ENCODE assay signal across 13 cellular contexts in genomic region chr11:20489948-20490347, GRCh38.
DNase-seq lines count a peak whose midpoint lies in the region; ATAC-seq and TF ChIP-seq lines count a peak whose summit lies in the region.
"Had no signal": no experiment of that assay in that cellular context is flagged by ENCODE, and none has a peak within 500 bp of the region (broad histone marks: within the 10 kb centered on the region; RNA-seq: fewer than 3 reads in every experiment).

No MANE protein-coding gene starts in this region.

- DNase-seq in kidney tubule cell (ENCODE audit: low spot score) (no peak), BE2C (no peak), AG20443 (ENCODE audit: low spot score) (no peak), A673 (ENCODE audit: low spot score) (no peak)
- DNase-seq: activated CD8-positive, alpha-beta memory T cell treated with anti-CD3 and anti-CD28 coated beads, Interleukin-2, amount 50 U/mL, for 48 hours; aorta; left ventricle myocardium superior; NCI-H1092 treated with DMSO at 0.1 percent for 48 hours; stimulated activated CD4-positive, alpha-beta T cell treated with anti-CD3 and anti-CD28 coated beads, Interleukin-15, amount 100 ng/mL, for 24 hours had no signal

- H3K4me3 ChIP-seq in BE2C (ENCODE audit: low read depth, low read length) (no peak overlapping the region), A673 (ENCODE audit: low read depth, low read length, poor library complexity, severe bottlenecking) (no peak overlapping the region)

- H3K27ac ChIP-seq in A673 (ENCODE audit: low read depth, low read length, poor library complexity, severe bottlenecking): no peak overlapping the region

- TF ChIP-seq POLR2A in GM18505 (IDR thresholded peaks at IDR 0.05; ENCODE audit: borderline replicate concordance, extremely low read depth, insufficient read depth, insufficient read length): no peak

- intact Hi-C loops in A673 (cut with micrococcal nuclease; ENCODE audit: unreplicated experiment): no loop called here

- TF ChIP-seq CTCF in BE2C (IDR thresholded peaks at IDR 0.05; ENCODE audit: low read depth, low read length) (no peak), A673 (conservative IDR thresholded peaks at IDR 0.05; ENCODE audit: low read depth, low read length) (no peak)

- H3K9me3 ChIP-seq in BE2C: no peaks in the 10 kb centered on the region
- H3K9me3 ChIP-seq in A673 (ENCODE audit: low read depth, low read length, poor library complexity, severe bottlenecking): no peaks in the 10 kb centered on the region

- no TSS peak for BruUV-seq in A673 (replicated peaks; lab: Mats Ljungman, UMichigan)

- H3K27me3 ChIP-seq in BE2C (no peaks in the 10 kb centered on the region), A673 (replicated peaks; ENCODE audit: insufficient read depth, low read depth, low read length, poor library complexity) (no peaks in the 10 kb centered on the region)

- peak; percentile 73 for ATAC-seq in GM18505 (IDR thresholded peaks at IDR 0.05; ENCODE audit: unreplicated experiment)
- ATAC-seq in GM19372 (IDR thresholded peaks at IDR 0.05; ENCODE audit: low read depth, unreplicated experiment): peak; percentile 81
- ATAC-seq in HG02798 (IDR thresholded peaks at IDR 0.05; ENCODE audit: poor library complexity, unreplicated experiment): peak; percentile 79
- ATAC-seq in HG03558 (IDR thresholded peaks at IDR 0.05; ENCODE audit: extremely low read depth, unreplicated experiment): peak; percentile 64
- ATAC-seq: left ventricle myocardium superior had no signal

- no peaks in the 10 kb centered on the region for H3K36me3 ChIP-seq in BE2C
- no peaks in the 10 kb centered on the region for H3K36me3 ChIP-seq in A673 (ENCODE audit: insufficient read depth, low read length, poor library complexity, severe bottlenecking)

- CTCF ChIA-PET in A673 (lab: Charles Lee): no interaction called here

- POLR2A ChIA-PET in A673 (lab: Charles Lee; ENCODE audit: low non-redundant PET): no interaction called here

- peaks cover 13% of the 10 kb centered on the region for H3K4me1 ChIP-seq in BE2C
- peaks cover 3% of the 10 kb centered on the region for H3K4me1 ChIP-seq in A673 (ENCODE audit: insufficient read depth, low read length, poor library complexity, severe bottlenecking)
